Comparison of ENCODE assay signal across 8 cellular contexts in the genomic region with DNA sequence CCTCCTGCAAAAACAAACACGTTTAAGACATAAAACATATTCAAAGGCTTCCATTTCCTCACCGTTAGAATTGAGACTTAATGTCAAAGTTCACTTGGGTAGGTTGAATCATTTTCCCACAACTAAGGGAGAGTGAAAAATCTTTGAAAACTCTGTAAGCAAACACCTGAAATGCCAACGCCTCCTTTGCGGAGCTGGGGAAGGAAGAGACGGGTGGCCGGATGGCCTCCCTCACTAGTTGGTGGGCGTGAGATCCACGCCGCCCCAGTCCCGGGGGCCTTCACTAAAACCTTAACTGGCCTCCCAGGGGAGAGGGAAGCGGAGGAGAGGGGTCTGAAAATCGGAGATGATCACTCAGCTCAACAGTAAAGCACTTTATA. TPM values are rescaled to one million over a fixed set of nuclear protein-coding genes. Genes with fewer than 3 reads are reported as not detected.
DNase-seq lines count a peak whose midpoint lies in the region; ATAC-seq and TF ChIP-seq lines count a peak whose summit lies in the region.

No MANE protein-coding gene starts in this region.

- H3K4me1 ChIP-seq in esophagus squamous epithelium, result peaks cover 25 to 68% (median 45%) of the 10 kb centered on the region in 3 donors
- peaks cover 30% of the 10 kb centered on the region for H3K4me1 ChIP-seq in osteoblast (ENCODE audit: insufficient read depth, low read length)

- H4K20me1 ChIP-seq in osteoblast (ENCODE audit: insufficient read depth, low read length), result no peaks in the 10 kb centered on the region

- no peaks in the 10 kb centered on the region for H3K9me3 Mint-ChIP-seq in activated CD8-positive, alpha-beta memory T cell treated with anti-CD3 and anti-CD28 coated beads, Interleukin-2, amount 10 ng/mL, durations not matched to agents 7 days and 5 days (ENCODE audit: low read depth)

- DNase-seq in GM12864 (ENCODE audit: low read depth), result no peak
- peak; percentile 63 for DNase-seq in activated CD8-positive, alpha-beta memory T cell treated with anti-CD3 and anti-CD28 coated beads, Interleukin-2, amount 10 ng/mL, durations not matched to agents 7 days and 5 days
- DNase-seq in esophagus squamous epithelium (lab: John Stamatoyannopoulos, UW), result no peak
- peak; percentile 88 for DNase-seq in osteoblast (ENCODE audit: insufficient read length, low spot score, missing footprints)
- DNase-seq in putamen (ENCODE audit: low spot score), result no peak
- DNase-seq in ecto neural progenitor cell (ENCODE audit: low spot score), result no peak

- CTCF ChIA-PET in activated CD8-positive, alpha-beta memory T cell treated with anti-CD3 and anti-CD28 coated beads, Interleukin-2, amount 10 ng/mL, durations not matched to agents 7 days and 5 days (lab: Charles Lee), result interaction anchor here (0.8 to 3.1 kb wide), 12 partner anchors 10 to 130 kb away, joined by 3 to 25 read pairs (median 5); a partner anchor contains a TSS

- H3K27ac Mint-ChIP-seq in activated CD8-positive, alpha-beta memory T cell treated with anti-CD3 and anti-CD28 coated beads, Interleukin-2, amount 10 ng/mL, durations not matched to agents 7 days and 5 days, result peak overlapping the region; percentile 87

- no peaks in the 10 kb centered on the region for H3K27me3 Mint-ChIP-seq in activated CD8-positive, alpha-beta memory T cell treated with anti-CD3 and anti-CD28 coated beads, Interleukin-2, amount 10 ng/mL, durations not matched to agents 7 days and 5 days

- TF ChIP-seq POLR2A in esophagus squamous epithelium (IDR thresholded peaks at IDR 0.05), result no peak

- H3K4me3 ChIP-seq in GM12864 (ENCODE audit: low read depth, low read length), result peak overlapping the region; percentile 63
- H3K4me3 ChIP-seq in esophagus squamous epithelium, result peak overlapping the region; percentile 48 to 86 (median 57)
- peak overlapping the region; percentile 78 for H3K4me3 ChIP-seq in osteoblast (ENCODE audit: insufficient read depth, low read length)

- TF ChIP-seq CTCF in GM12864 (IDR thresholded peaks at IDR 0.05; ENCODE audit: low read depth, low read length, missing control alignments) (no peak), esophagus squamous epithelium (IDR thresholded peaks at IDR 0.05) (no peak), osteoblast (IDR thresholded peaks at IDR 0.05; ENCODE audit: extremely low read depth, low read depth, low read length) (no peak)

- H2AFZ ChIP-seq in osteoblast (ENCODE audit: low read length), result peak overlapping the region; percentile 89

- TF ChIP-seq EP300 in Ishikawa (IDR thresholded peaks at IDR 0.05; ENCODE audit: borderline replicate concordance), result no peak

- H3K79me2 ChIP-seq in osteoblast (ENCODE audit: insufficient read depth, low read length), result peaks cover 49% of the 10 kb centered on the region

- peak overlapping the region; percentile 91 for H3K4me3 Mint-ChIP-seq in activated CD8-positive, alpha-beta memory T cell treated with anti-CD3 and anti-CD28 coated beads, Interleukin-2, amount 10 ng/mL, durations not matched to agents 7 days and 5 days

- TF ChIP-seq RAD21 in Ishikawa (IDR thresholded peaks at IDR 0.05; ENCODE audit: low read depth), result no peak

- H3K36me3 Mint-ChIP-seq in activated CD8-positive, alpha-beta memory T cell treated with anti-CD3 and anti-CD28 coated beads, Interleukin-2, amount 10 ng/mL, durations not matched to agents 7 days and 5 days, result peaks cover 11% of the 10 kb centered on the region

- intact Hi-C loops in esophagus squamous epithelium (cut with DNase I), result loop anchor here (5.0 kb wide), 1 partner anchor 42 kb away; no protein-coding TSS in a partner anchor

- H3K27me3 ChIP-seq in esophagus squamous epithelium (no peaks in the 10 kb centered on the region), osteoblast (ENCODE audit: insufficient read depth, low read length) (no peaks in the 10 kb centered on the region)

- peak overlapping the region; percentile 94 to 99 (median 97) for H3K27ac ChIP-seq in esophagus squamous epithelium
- H3K27ac ChIP-seq in osteoblast (ENCODE audit: low read depth, low read length), result peak overlapping the region; percentile 90

- WGBS in esophagus squamous epithelium, 2 donors, result 0% methylated on average over 11 to 12 of the region's 12 CpGs

- no peaks in the 10 kb centered on the region for H3K36me3 ChIP-seq in esophagus squamous epithelium
- H3K36me3 ChIP-seq in osteoblast (ENCODE audit: insufficient read depth, low read length), result no peaks in the 10 kb centered on the region

- H3K4me2 ChIP-seq in osteoblast (ENCODE audit: insufficient read depth, low read length), result peak overlapping the region; percentile 98

- H3K9me3 ChIP-seq in esophagus squamous epithelium (no peaks in the 10 kb centered on the region), osteoblast (ENCODE audit: low read depth, low read length) (no peaks in the 10 kb centered on the region)

- ATAC-seq in activated CD8-positive, alpha-beta memory T cell treated with anti-CD3 and anti-CD28 coated beads, Interleukin-2, amount 10 ng/mL, durations not matched to agents 7 days and 5 days, result peak; percentile 13
- ATAC-seq in HG02798 (IDR thresholded peaks at IDR 0.05; ENCODE audit: poor library complexity, unreplicated experiment), result no peak

- peaks cover 44% of the 10 kb centered on the region for H3K4me1 Mint-ChIP-seq in activated CD8-positive, alpha-beta memory T cell treated with anti-CD3 and anti-CD28 coated beads, Interleukin-2, amount 10 ng/mL, durations not matched to agents 7 days and 5 days

TF ChIP-seq in Ishikawa, 13 proteins besides CTCF, POLR2A, EP300 and RAD21:
- TF ChIP-seq ZBTB7A (IDR thresholded peaks at IDR 0.05; ENCODE audit: low read depth) (0 out of 2 replicates have a peak, but pooled peaks have one; percentile 43), FOXM1 (IDR thresholded peaks at IDR 0.05; ENCODE audit: borderline replicate concordance, low read depth) (no peak)

RNA-seq across cellular contexts. Expression of a gene that starts 0.8 kb away (rescaled TPM):
- total RNA-seq in activated CD8-positive, alpha-beta memory T cell treated with anti-CD3 and anti-CD28 coated beads, Interleukin-2, amount 10 ng/mL, durations not matched to agents 7 days and 5 days, result 10 to 100 TPM; 29.4 to 34.3 TPM
- total RNA-seq in esophagus squamous epithelium (10 to 100 TPM; 23.8 to 44.1 (median 34.7) TPM), osteoblast (34.5 and 39.1 TPM in 2 replicates)

RNA-seq across cellular contexts. Expression of a gene that starts 10.4 kb away (rescaled TPM):
- total RNA-seq in activated CD8-positive, alpha-beta memory T cell treated with anti-CD3 and anti-CD28 coated beads, Interleukin-2, amount 10 ng/mL, durations not matched to agents 7 days and 5 days, result 100 to 1,000 TPM; 136 to 148 TPM
- total RNA-seq in esophagus squamous epithelium (10 to 100 TPM; 54.6 to 66.2 (median 57.8) TPM), osteoblast (51.8 and 66.6 TPM in 2 replicates)

Comparison
In these comparisons a context has a peak if more than half of its experiments do, and no peak if none do; other contexts are left out.
1. DNase-seq: peak in activated CD8-positive, alpha-beta memory T cell treated with anti-CD3 and anti-CD28 coated beads, Interleukin-2, amount 10 ng/mL, durations not matched to agents 7 days and 5 days (single experiment) and osteoblast (single experiment); none in GM12864 (single experiment), esophagus squamous epithelium (single experiment), putamen (single experiment) and ecto neural progenitor cell (single experiment).
2. Peak in every context shown above with its lines, with median percentiles within 50 percentile points of each other: H3K4me3 ChIP-seq.